In genomic region chr11:105000797-105001196, GRCh38 we compare ENCODE assay signal across 1 cellular context.
TF ChIP-seq lines count a peak whose summit lies in the region.

No MANE protein-coding gene starts in this region.

TF ChIP-seq in H1, 55 proteins besides CTCF, POLR2A, EP300 and RAD21 (continued from another document):
- TF ChIP-seq, protein P1, sequence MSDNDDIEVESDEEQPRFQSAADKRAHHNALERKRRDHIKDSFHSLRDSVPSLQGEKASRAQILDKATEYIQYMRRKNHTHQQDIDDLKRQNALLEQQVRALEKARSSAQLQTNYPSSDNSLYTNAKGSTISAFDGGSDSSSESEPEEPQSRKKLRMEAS (IDR thresholded peaks at IDR 0.05) = peak; percentile 56
